ENCODE assay signal across 20 cellular contexts in the genomic region with DNA sequence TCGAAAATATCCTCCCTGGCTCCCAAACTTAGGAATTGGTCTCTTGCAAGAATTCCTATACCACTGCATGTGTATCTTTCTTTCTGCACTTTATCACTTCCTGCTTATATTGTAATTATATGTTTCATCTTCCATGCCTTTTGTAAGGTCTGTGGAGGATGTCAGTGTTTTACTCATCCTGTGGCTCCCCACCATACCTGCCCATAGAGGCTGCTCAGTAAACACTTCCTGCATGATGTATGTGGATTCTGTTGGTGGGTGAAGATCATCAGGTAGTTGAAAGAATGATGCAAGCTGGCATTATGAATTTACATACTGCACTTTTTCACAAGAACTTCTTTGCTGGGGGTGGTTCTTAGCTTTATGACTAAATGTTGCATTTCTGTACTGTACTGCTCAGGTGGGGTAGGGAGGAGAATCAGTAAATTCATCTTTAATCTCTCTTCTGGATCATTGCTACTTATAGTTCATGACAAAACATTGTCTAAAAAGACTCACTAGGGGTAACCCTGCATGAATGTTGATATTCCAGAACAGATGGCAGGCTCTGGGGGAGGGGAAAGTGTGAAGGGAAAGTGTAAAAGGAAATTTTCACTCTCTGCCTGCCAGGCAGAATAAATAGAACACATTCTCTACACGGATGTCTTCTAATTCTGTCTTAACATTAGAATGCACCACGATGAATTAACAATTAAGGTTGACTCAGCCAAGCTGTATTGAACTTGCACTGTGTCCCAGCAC. TPM values are rescaled to one million over a fixed set of nuclear protein-coding genes. Genes with fewer than 3 reads are reported as not detected.
DNase-seq lines count a peak whose midpoint lies in the region; ATAC-seq, FAIRE-seq and TF ChIP-seq lines count a peak whose summit lies in the region.
"Had no signal": no experiment of that assay in that cellular context is flagged by ENCODE, and none has a peak within 500 bp of the region (broad histone marks: within the 10 kb centered on the region; RNA-seq: fewer than 3 reads in every experiment).

No MANE protein-coding gene starts in this region.

- H3K14ac ChIP-seq in trophoblast cell (ENCODE audit: low read length): no peak overlapping the region

- no peaks in the 10 kb centered on the region for H3K4me1 ChIP-seq in trophoblast cell (ENCODE audit: control insufficient read depth in 1 of 2, insufficient read depth in 2 of 2, low read length in 2 of 2)
- H3K4me1 ChIP-seq: BE2C, Peyer's patch, sigmoid colon, tibial nerve had no signal

- no peak overlapping the region for H3K4me3 Mint-ChIP-seq in activated naive CD8-positive, alpha-beta T cell treated with anti-CD3 and anti-CD28 coated beads for 36 hours
- no peak overlapping the region for H3K4me3 Mint-ChIP-seq in naive thymus-derived CD8-positive, alpha-beta T cell

- H3K23ac ChIP-seq in trophoblast cell (ENCODE audit: low read length): no peak overlapping the region

- H3K9ac ChIP-seq in trophoblast cell (ENCODE audit: low read length): no peak overlapping the region

- H3K9me3 ChIP-seq in trophoblast cell (ENCODE audit: insufficient read depth, low read depth, low read length): peaks cover 1% of the 10 kb centered on the region
- H3K9me3 ChIP-seq: BE2C, heart right ventricle, Peyer's patch, sigmoid colon, tibial nerve had no signal

- H4K8ac ChIP-seq in trophoblast cell (ENCODE audit: low read depth, low read length): no peak overlapping the region

- no peaks in the 10 kb centered on the region for H3K36me3 Mint-ChIP-seq in activated naive CD8-positive, alpha-beta T cell treated with anti-CD3 and anti-CD28 coated beads for 36 hours
- H3K36me3 Mint-ChIP-seq in naive thymus-derived CD8-positive, alpha-beta T cell: no peaks in the 10 kb centered on the region

- no peak overlapping the region for H2BK120ac ChIP-seq in trophoblast cell (ENCODE audit: insufficient read depth, low read length, poor library complexity)

- H3K4ac ChIP-seq in trophoblast cell (ENCODE audit: low read depth, low read length): no peak overlapping the region

- no peak overlapping the region for H2AK5ac ChIP-seq in trophoblast cell (ENCODE audit: low read length)

- peaks cover 9% of the 10 kb centered on the region for H3K4me1 Mint-ChIP-seq in activated naive CD8-positive, alpha-beta T cell treated with anti-CD3 and anti-CD28 coated beads for 36 hours
- H3K4me1 Mint-ChIP-seq in naive thymus-derived CD8-positive, alpha-beta T cell: peaks cover 6 to 10% (median 8%) of the 10 kb centered on the region in 4 donors

- H3K4me2 ChIP-seq in trophoblast cell (ENCODE audit: low read length): no peak overlapping the region

- in situ Hi-C loops in G401 (cut with HindIII; ENCODE audit: low sequenced_read_pairs): no loop called here

- H3K27me3 ChIP-seq in trophoblast cell (ENCODE audit: insufficient read depth, low read length): no peaks in the 10 kb centered on the region
- H3K27me3 ChIP-seq: BE2C, heart right ventricle, Peyer's patch, sigmoid colon, tibial nerve had no signal

- ATAC-seq in naive thymus-derived CD8-positive, alpha-beta T cell: peak; percentile 33 to 81

- no peaks in the 10 kb centered on the region for H3K27me3 Mint-ChIP-seq in activated naive CD8-positive, alpha-beta T cell treated with anti-CD3 and anti-CD28 coated beads for 36 hours
- no peaks in the 10 kb centered on the region for H3K27me3 Mint-ChIP-seq in naive thymus-derived CD8-positive, alpha-beta T cell

- no peak overlapping the region for H3K4me3 ChIP-seq in trophoblast cell (ENCODE audit: low read depth, low read length)
- H3K4me3 ChIP-seq: heart right ventricle, Peyer's patch, sigmoid colon, tibial nerve had no signal

- no peak overlapping the region for H3K27ac ChIP-seq in trophoblast cell (ENCODE audit: low read depth, low read length)
- H3K27ac ChIP-seq: Peyer's patch, sigmoid colon, tibial nerve had no signal

- no peak overlapping the region for H4K91ac ChIP-seq in trophoblast cell (ENCODE audit: low read depth, low read length)

- H4K12ac ChIP-seq in trophoblast cell (ENCODE audit: low read depth, low read length): no peak overlapping the region

- DNase-seq in DMS 273 (lab: John Stamatoyannopoulos, UW; ENCODE audit: unreplicated experiment) (peak; percentile 84), G401 (ENCODE audit: low spot score) (peak; percentile 87), D721Med (ENCODE audit: insufficient read length, low spot score) (no peak), trophoblast cell (no peak)
- DNase-seq in activated naive CD8-positive, alpha-beta T cell treated with anti-CD3 and anti-CD28 coated beads for 36 hours: no peak
- DNase-seq in naive thymus-derived CD8-positive, alpha-beta T cell: peak in 2 of 10 donors; percentile 3 to 19
- no peak for DNase-seq in stimulated activated naive CD4-positive, alpha-beta T cell (lab: John Stamatoyannopoulos, UW)
- DNase-seq: activated CD4-positive, alpha-beta T cell treated with anti-CD3 and anti-CD28 coated beads, Interleukin-2, amount 50 U/mL, for 48 hours; activated gamma-delta T cell treated with Interleukin-2 at 50 U/mL for 16 hours; BE2C; heart right ventricle; islet precursor cell; mesenchymal stem cell; NCI-H2081 treated with DMSO at 0.1 percent for 48 hours; NCI-H748 treated with DMSO at 0.1 percent for 48 hours; Peyer's patch; sigmoid colon; stimulated activated CD4-positive, alpha-beta T cell treated with anti-CD3 and anti-CD28 coated beads, Interleukin-4, amount 100 ng/mL, for 1 hour had no signal

- H2AFZ ChIP-seq in trophoblast cell (ENCODE audit: insufficient read depth, low read length, poor library complexity): no peak overlapping the region

- no peak for TF ChIP-seq CTCF in D721Med (IDR thresholded peaks at IDR 0.05; ENCODE audit: insufficient read depth, missing control alignments)

- H3K79me1 ChIP-seq in trophoblast cell (ENCODE audit: low read length): no peaks in the 10 kb centered on the region

- POLR2A ChIA-PET in naive thymus-derived CD8-positive, alpha-beta T cell (lab: Charles Lee): no interaction called here

- no peak overlapping the region for H3K18ac ChIP-seq in trophoblast cell (ENCODE audit: low read length)

- WGBS in trophoblast cell (ENCODE audit: extremely low coverage, insufficient coverage, insufficient read length): no CpG with 5 or more reads among the region's 3 CpGs

- H2BK12ac ChIP-seq in trophoblast cell (ENCODE audit: low read length): no peak overlapping the region

- H3K36me3 ChIP-seq in trophoblast cell (ENCODE audit: control insufficient read depth in 1 of 2, insufficient read depth in 2 of 2, low read length in 2 of 2): no peaks in the 10 kb centered on the region
- H3K36me3 ChIP-seq: BE2C, heart right ventricle, Peyer's patch, sigmoid colon, tibial nerve had no signal

- no peak for FAIRE-seq in D721Med (lab: Jason Lieb, UNC)
- FAIRE-seq: TTC549 had no signal

- H3K79me2 ChIP-seq in trophoblast cell (ENCODE audit: control insufficient read depth, insufficient read depth, low read length, poor library complexity): no peaks in the 10 kb centered on the region

- H3K27ac Mint-ChIP-seq in activated naive CD8-positive, alpha-beta T cell treated with anti-CD3 and anti-CD28 coated beads for 36 hours: peak overlapping the region; percentile 38
- peak overlapping the region in 2 of 10 donors; percentile 45 to 58 for H3K27ac Mint-ChIP-seq in naive thymus-derived CD8-positive, alpha-beta T cell

- H2BK5ac ChIP-seq in trophoblast cell (ENCODE audit: low read depth, low read length, poor library complexity): no peak overlapping the region

- no peaks in the 10 kb centered on the region for H3K9me3 Mint-ChIP-seq in activated naive CD8-positive, alpha-beta T cell treated with anti-CD3 and anti-CD28 coated beads for 36 hours
- no peaks in the 10 kb centered on the region for H3K9me3 Mint-ChIP-seq in naive thymus-derived CD8-positive, alpha-beta T cell

RNA-seq across cellular contexts. Expression of a gene that starts 35.9 kb away (rescaled TPM):
- not detected in 2 replicates for total RNA-seq in G401 (2014; rRNA removed; shearing (Covaris generic))
- total RNA-seq in activated naive CD8-positive, alpha-beta T cell treated with anti-CD3 and anti-CD28 coated beads for 36 hours: under 1 TPM; 0.14 to 0.19 TPM
- total RNA-seq in naive thymus-derived CD8-positive, alpha-beta T cell: under 1 TPM; 0.77 to 0.88 TPM
- polyA plus RNA-seq in naive thymus-derived CD8-positive, alpha-beta T cell: not detected
- 0.55 and 0.58 TPM in 2 replicates for polyA plus RNA-seq in trophoblast cell (2013)

Comparison
In these comparisons a context has a peak if more than half of its experiments do, and no peak if none do; other contexts are left out.
1. DNase-seq: peak in DMS 273 (single experiment) and G401 (single experiment); none in activated naive CD8-positive, alpha-beta T cell treated with anti-CD3 and anti-CD28 coated beads for 36 hours (single experiment), D721Med (single experiment), trophoblast cell (0 of 2) and stimulated activated naive CD4-positive, alpha-beta T cell (0 of 6).